Comparison of ENCODE assay signal across 15 cellular contexts in the genomic region with DNA sequence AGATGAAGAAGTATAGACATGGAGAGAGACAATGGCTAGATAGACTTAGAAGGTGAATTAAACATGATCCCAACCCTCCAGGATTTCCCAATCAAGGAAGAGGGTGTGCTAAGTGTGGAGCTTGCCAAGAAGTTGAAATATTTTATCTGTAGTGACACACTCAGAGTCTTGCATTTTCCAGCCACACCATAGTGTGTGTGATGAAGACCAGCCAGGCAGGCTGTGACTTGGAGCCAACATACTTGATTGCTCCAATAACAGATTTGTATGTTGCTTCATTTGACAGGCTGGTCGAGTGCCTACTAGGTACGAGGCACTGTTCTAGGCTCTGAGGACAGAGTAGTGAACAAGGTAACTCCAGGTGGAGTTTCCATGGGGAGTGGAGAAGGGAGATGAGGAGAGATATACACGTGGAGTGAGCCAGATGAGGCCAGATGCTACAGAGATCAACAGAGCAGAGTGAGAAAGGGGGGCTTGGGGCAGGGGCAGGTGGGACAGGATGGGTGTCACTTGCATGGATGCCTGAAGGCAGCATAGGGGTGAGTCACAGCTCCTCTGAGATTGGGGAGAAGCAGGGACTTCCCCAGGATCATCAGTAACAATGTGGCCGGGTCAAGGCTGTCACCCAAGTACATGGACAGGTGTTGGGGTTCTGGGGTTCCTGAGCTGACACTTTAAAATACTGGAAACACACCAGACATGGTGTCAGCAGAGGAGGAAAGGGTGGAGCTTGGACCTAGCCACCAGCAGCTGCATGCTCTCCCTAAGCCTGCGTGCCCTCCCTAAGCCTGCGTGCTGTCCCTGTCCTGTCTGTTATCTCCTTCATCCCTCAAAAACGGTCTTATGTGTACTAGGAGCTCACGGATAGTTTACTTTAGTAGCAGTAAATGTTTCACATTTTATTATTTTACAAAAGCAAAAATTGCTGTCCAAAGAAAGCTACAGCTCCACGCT. TPM values are rescaled to one million over a fixed set of nuclear protein-coding genes. Genes with fewer than 3 reads are reported as not detected.
A peak's percentile ranks its signal among the peaks of the same experiment; 100 is the strongest.
DNase-seq lines count a peak whose midpoint lies in the region; ATAC-seq, FAIRE-seq and TF ChIP-seq lines count a peak whose summit lies in the region.
"Had no signal": no experiment of that assay in that cellular context is flagged by ENCODE, and none has a peak within 500 bp of the region (broad histone marks: within the 10 kb centered on the region; RNA-seq: fewer than 3 reads in every experiment).

No MANE protein-coding gene starts in this region.

- ATAC-seq in Right ventricle myocardium inferior = peak; percentile 81

- intact Hi-C loops in Right ventricle myocardium inferior (cut with DNase I) (no loop called here), cardiac septum (cut with DNase I) (no loop called here)
- intact Hi-C loops in dendritic cell treated with granulocyte-macrophage colony-stimulating factor and Interleukin-4, amounts not matched to agents 40 ng/mL and 50 ng/mL, for 4 days (cut with micrococcal nuclease) = no loop called here

- H3K9me3 Mint-ChIP-seq in dendritic cell treated with granulocyte-macrophage colony-stimulating factor and Interleukin-4, amounts not matched to agents 40 ng/mL and 50 ng/mL, for 4 days = no peaks in the 10 kb centered on the region

- no peak overlapping the region for H3K9ac ChIP-seq in keratinocyte (ENCODE audit: control insufficient read depth, extremely low read depth, insufficient read depth, low read length)
- H3K9ac ChIP-seq: KMS-11 had no signal

- TF ChIP-seq CTCF in keratinocyte (optimal IDR thresholded peaks at IDR 0.05 in 1 of 3, IDR thresholded peaks at IDR 0.05 in 1 of 3, conservative IDR thresholded peaks at IDR 0.05 in 1 of 3; ENCODE audit: extremely low read depth in 1 of 3, insufficient read depth in 2 of 3, low read length in 3 of 3) = no peak

- no peak overlapping the region for H3K4me3 ChIP-seq in keratinocyte (ENCODE audit: control insufficient read depth in 2 of 3, extremely low read depth in 1 of 3, insufficient read depth in 2 of 3, low read depth in 1 of 3, low read length in 3 of 3)
- H3K4me3 ChIP-seq in effector memory CD4-positive, alpha-beta T cell (ENCODE audit: insufficient read depth, low read depth, low read length, poor library complexity, severe bottlenecking) = no peak overlapping the region

- peak overlapping the region; percentile 6 for H3K27ac Mint-ChIP-seq in dendritic cell treated with granulocyte-macrophage colony-stimulating factor and Interleukin-4, amounts not matched to agents 40 ng/mL and 50 ng/mL, for 4 days
- H3K27ac Mint-ChIP-seq: activated CD4-positive, alpha-beta T cell treated with anti-CD3 and anti-CD28 coated beads, Interleukin-2, amount 10 ng/mL, durations not matched to agents 24 days and 14 days; B cell had no signal

- H3K79me2 ChIP-seq in keratinocyte (ENCODE audit: control insufficient read depth, insufficient read depth, low read length) = no peaks in the 10 kb centered on the region

- FAIRE-seq in keratinocyte (lab: Jason Lieb, UNC) = peak; percentile 78

- peaks cover 59% of the 10 kb centered on the region for H3K36me3 Mint-ChIP-seq in dendritic cell treated with granulocyte-macrophage colony-stimulating factor and Interleukin-4, amounts not matched to agents 40 ng/mL and 50 ng/mL, for 4 days (ENCODE audit: low read depth)

- peak overlapping the region; percentile 42 for H3K4me2 ChIP-seq in keratinocyte (ENCODE audit: control insufficient read depth, extremely low read depth, insufficient read depth, low read depth, low read length)
- H3K4me2 ChIP-seq: KMS-11 had no signal

- H3K27me3 Mint-ChIP-seq in dendritic cell treated with granulocyte-macrophage colony-stimulating factor and Interleukin-4, amounts not matched to agents 40 ng/mL and 50 ng/mL, for 4 days = peaks cover 63% of the 10 kb centered on the region

- no peak overlapping the region for H3K27ac ChIP-seq in keratinocyte (ENCODE audit: control insufficient read depth, insufficient read depth, low read length)
- H3K27ac ChIP-seq in effector memory CD4-positive, alpha-beta T cell (ENCODE audit: insufficient read depth, low read length, poor library complexity, severe bottlenecking) = no peak overlapping the region
- H3K27ac ChIP-seq: KMS-11 had no signal

- no peak overlapping the region for H2AFZ ChIP-seq in keratinocyte (ENCODE audit: control insufficient read depth, low read length)

- H3K4me3 Mint-ChIP-seq in dendritic cell treated with granulocyte-macrophage colony-stimulating factor and Interleukin-4, amounts not matched to agents 40 ng/mL and 50 ng/mL, for 4 days = no peak overlapping the region
- H3K4me3 Mint-ChIP-seq: activated CD4-positive, alpha-beta T cell treated with anti-CD3 and anti-CD28 coated beads, Interleukin-2, amount 10 ng/mL, durations not matched to agents 24 days and 14 days; B cell had no signal

- no peaks in the 10 kb centered on the region for H3K9me3 ChIP-seq in keratinocyte (ENCODE audit: control insufficient read depth, low read depth, low read length)
- no peaks in the 10 kb centered on the region for H3K9me3 ChIP-seq in effector memory CD4-positive, alpha-beta T cell (ENCODE audit: control insufficient read depth, low read length)

- H3K36me3 ChIP-seq in keratinocyte (ENCODE audit: control insufficient read depth in 2 of 2, extremely low read depth in 1 of 2, insufficient read depth in 2 of 2, low read length in 2 of 2) = peaks cover 22 to 26% of the 10 kb centered on the region in 2 experiments
- H3K36me3 ChIP-seq in effector memory CD4-positive, alpha-beta T cell (ENCODE audit: control insufficient read depth, insufficient read depth, low read length) = peaks cover 21% of the 10 kb centered on the region

- H3K27me3 ChIP-seq in keratinocyte (ENCODE audit: control insufficient read depth, extremely low read depth, insufficient read depth, low read length) = no peaks in the 10 kb centered on the region
- no peaks in the 10 kb centered on the region for H3K27me3 ChIP-seq in effector memory CD4-positive, alpha-beta T cell (replicated peaks; ENCODE audit: control insufficient read depth, insufficient read depth, low read length, poor library complexity, severe bottlenecking)

- H3K4me1 ChIP-seq in keratinocyte (ENCODE audit: control insufficient read depth, extremely low read depth, insufficient read depth, low read length) = peaks cover 19% of the 10 kb centered on the region
- H3K4me1 ChIP-seq in effector memory CD4-positive, alpha-beta T cell (ENCODE audit: control insufficient read depth, insufficient read depth, low read length, poor library complexity, severe bottlenecking) = no peaks in the 10 kb centered on the region

- H3K9me1 ChIP-seq in keratinocyte (ENCODE audit: control insufficient read depth, extremely low read depth, insufficient read depth, low read length) = no peaks in the 10 kb centered on the region

- peak; percentile 56 for DNase-seq in Right ventricle myocardium inferior (ENCODE audit: missing footprints)
- DNase-seq in cardiac septum (ENCODE audit: low spot score) = no peak
- DNase-seq in keratinocyte (ENCODE audit: low read depth, low spot score) = no peak
- no peak for DNase-seq in effector memory CD4-positive, alpha-beta T cell
- DNase-seq in GOT3 (lab: John Stamatoyannopoulos, UW) = no peak
- no peak for DNase-seq in SIG-M5 (lab: John Stamatoyannopoulos, UW)
- DNase-seq in mucosa of gallbladder (ENCODE audit: low spot score) = no peak
- DNase-seq: activated CD4-positive, alpha-beta T cell treated with anti-CD3 and anti-CD28 coated beads, Interleukin-2, amount 10 ng/mL, durations not matched to agents 24 days and 14 days; effector CD4-positive, alpha-beta T cell; GF-D8; NCI-H510A; stimulated activated naive CD4-positive, alpha-beta T cell treated with Interleukin-2 at 50 U/mL for 16 hours had no signal

- H3K4me1 Mint-ChIP-seq in dendritic cell treated with granulocyte-macrophage colony-stimulating factor and Interleukin-4, amounts not matched to agents 40 ng/mL and 50 ng/mL, for 4 days (ENCODE audit: low read depth) = peaks cover 41% of the 10 kb centered on the region

- dilution Hi-C loops in keratinocyte (cut with MboI; ENCODE audit: extremely low pct_ligation_motif_present, low sequenced_read_pairs) = no loop called here

- H4K20me1 ChIP-seq in keratinocyte (ENCODE audit: control insufficient read depth, extremely low read depth, insufficient read depth, low read length) = no peaks in the 10 kb centered on the region

RNA-seq across cellular contexts. Expression of a gene that starts 23.6 kb away (rescaled TPM):
- total RNA-seq in Right ventricle myocardium inferior = 19.7 TPM
- 21.2 TPM for total RNA-seq in cardiac septum
- 4.3 to 10.3 TPM (median 6.0 TPM) in 3 replicates for polyA plus RNA-seq in keratinocyte
- polyA plus RNA-seq in keratinocyte (2011; ENCODE audit: low read depth) = 4.1 TPM
- polyA plus RNA-seq in keratinocyte (2011; cell fraction: cytosol; rRNA removed) = 5.7 and 7.5 TPM in 2 replicates
- 13.7 and 15.8 TPM in 2 replicates for polyA plus RNA-seq in keratinocyte (2011; cell fraction: nucleus; rRNA removed)
- 2.2 and 8.5 TPM in 2 replicates for polyA plus RNA-seq in keratinocyte (2012; ENCODE audit: low replicate concordance)
- 4.4 to 17.7 TPM (median 4.6 TPM) in 3 replicates for polyA minus RNA-seq in keratinocyte
- 9.4 TPM for polyA minus RNA-seq in keratinocyte (2011; cell fraction: cytosol; rRNA and poly(A)+ RNA removed)
- polyA minus RNA-seq in keratinocyte (2011; cell fraction: nucleus; rRNA and poly(A)+ RNA removed) = 9.4 and 9.9 TPM in 2 replicates
- 14.6 TPM for total RNA-seq in mucosa of gallbladder
- total RNA-seq: B cell had no signal
